15 cellular contexts compared by ENCODE assay signal in the genomic region with DNA sequence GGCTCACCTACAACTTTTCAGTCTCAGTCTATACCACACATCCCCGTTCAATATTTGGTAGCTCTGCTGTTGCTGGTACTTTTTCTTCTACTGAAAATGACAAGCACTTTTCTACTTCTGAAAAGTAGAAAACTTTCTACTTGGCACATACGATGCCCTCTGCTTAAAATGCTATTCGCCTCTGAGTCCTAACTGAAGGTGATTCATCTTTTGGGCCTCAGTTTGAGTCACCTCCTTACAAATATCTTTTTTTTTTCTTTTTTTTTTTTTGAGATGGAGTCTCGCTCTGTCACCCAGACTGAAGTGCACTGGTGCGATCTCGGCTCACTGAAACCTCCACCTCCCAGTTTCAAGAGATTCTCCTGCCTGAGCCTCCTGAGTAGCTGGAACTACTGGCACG.
"Had no signal": no experiment of that assay in that cellular context is flagged by ENCODE, and none has a peak within 500 bp of the region (broad histone marks: within the 10 kb centered on the region; RNA-seq: fewer than 3 reads in every experiment).

No MANE protein-coding gene starts in this region.

- ATAC-seq: activated naive CD8-positive, alpha-beta T cell treated with anti-CD3 and anti-CD28 coated beads, Interleukin-2, amount 50 U/mL, for 24 hours; body of pancreas; heart right ventricle; psoas muscle; upper lobe of right lung had no signal

- H3K4me3 ChIP-seq: body of pancreas, heart right ventricle, left ventricle myocardium inferior, psoas muscle, sigmoid colon, suprapubic skin, upper lobe of right lung had no signal

- H3K4me1 ChIP-seq: body of pancreas, heart right ventricle, left ventricle myocardium inferior, psoas muscle, sigmoid colon, suprapubic skin, upper lobe of right lung had no signal

- H3K27ac ChIP-seq: body of pancreas, heart right ventricle, left ventricle myocardium inferior, psoas muscle, sigmoid colon, suprapubic skin, upper lobe of right lung had no signal

- H3K4me3 Mint-ChIP-seq: activated CD4-positive, alpha-beta memory T cell treated with anti-CD3 and anti-CD28 coated beads, Interleukin-2, amount 10 ng/mL, durations not matched to agents 7 days and 5 days; activated naive CD8-positive, alpha-beta T cell treated with anti-CD3 and anti-CD28 coated beads, Interleukin-2, amount 50 U/mL, for 24 hours had no signal

- H3K9me3 ChIP-seq: body of pancreas, heart right ventricle, left ventricle myocardium inferior, psoas muscle, sigmoid colon, suprapubic skin, upper lobe of right lung had no signal

- DNase-seq: activated CD4-positive, alpha-beta memory T cell treated with anti-CD3 and anti-CD28 coated beads, Interleukin-2, amount 10 ng/mL, durations not matched to agents 7 days and 5 days; activated CD4-positive, alpha-beta T cell treated with anti-CD3 and anti-CD28 coated beads for 1 hour; activated naive CD4-positive, alpha-beta T cell; activated naive CD8-positive, alpha-beta T cell treated with anti-CD3 and anti-CD28 coated beads, Interleukin-2, amount 50 U/mL, for 24 hours; body of pancreas; effector memory CD4-positive, alpha-beta T cell; heart right ventricle; left ventricle myocardium inferior; mesendoderm; psoas muscle; sigmoid colon; stimulated activated CD4-positive, alpha-beta T cell treated with anti-CD3 and anti-CD28 coated beads, Interleukin-2, amount 100 ng/mL, for 48 hours; stimulated activated naive CD4-positive, alpha-beta T cell treated with Interleukin-2 at 50 U/mL for 16 hours; upper lobe of right lung had no signal

- H3K27me3 ChIP-seq: body of pancreas, heart right ventricle, sigmoid colon, suprapubic skin, upper lobe of right lung had no signal

- H3K27ac Mint-ChIP-seq: activated CD4-positive, alpha-beta memory T cell treated with anti-CD3 and anti-CD28 coated beads, Interleukin-2, amount 10 ng/mL, durations not matched to agents 7 days and 5 days; activated naive CD8-positive, alpha-beta T cell treated with anti-CD3 and anti-CD28 coated beads, Interleukin-2, amount 50 U/mL, for 24 hours had no signal

- H3K36me3 ChIP-seq: heart right ventricle, left ventricle myocardium inferior, sigmoid colon, suprapubic skin, upper lobe of right lung had no signal

- H3K9me3 Mint-ChIP-seq: activated CD4-positive, alpha-beta memory T cell treated with anti-CD3 and anti-CD28 coated beads, Interleukin-2, amount 10 ng/mL, durations not matched to agents 7 days and 5 days; activated naive CD8-positive, alpha-beta T cell treated with anti-CD3 and anti-CD28 coated beads, Interleukin-2, amount 50 U/mL, for 24 hours had no signal

- H3K4me1 Mint-ChIP-seq: activated CD4-positive, alpha-beta memory T cell treated with anti-CD3 and anti-CD28 coated beads, Interleukin-2, amount 10 ng/mL, durations not matched to agents 7 days and 5 days; activated naive CD8-positive, alpha-beta T cell treated with anti-CD3 and anti-CD28 coated beads, Interleukin-2, amount 50 U/mL, for 24 hours had no signal
